In the genomic region with DNA sequence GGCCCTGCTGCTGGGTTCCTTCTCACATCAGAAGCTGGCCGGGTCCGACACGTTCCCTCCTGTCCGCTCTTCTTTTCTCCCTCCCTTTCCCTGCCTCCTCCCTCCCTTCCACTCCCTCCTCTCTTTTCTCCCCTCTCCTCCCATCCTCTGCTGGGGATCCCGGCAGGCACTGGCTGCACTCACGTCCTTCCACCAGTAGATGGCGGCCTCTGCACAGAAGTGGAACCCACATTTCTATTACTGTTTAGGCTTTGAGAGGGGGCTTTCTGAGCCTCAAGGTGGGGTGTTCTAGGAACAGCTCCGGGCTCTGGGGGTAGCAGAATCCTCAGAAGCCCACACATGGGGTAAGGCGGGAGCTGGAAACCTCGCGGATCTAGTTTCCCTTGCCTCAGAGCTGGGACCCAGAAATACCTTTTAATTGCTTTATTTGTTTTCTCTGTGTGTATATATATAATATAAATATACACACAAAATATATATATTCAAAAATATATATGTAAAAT, we compare ENCODE assay signal across 7 cellular contexts.
DNase-seq lines count a peak whose midpoint lies in the region; ATAC-seq and TF ChIP-seq lines count a peak whose summit lies in the region.

No MANE protein-coding gene starts in this region.

- peak overlapping the region; percentile 67 for H2AFZ ChIP-seq in IMR-90 (replicated peaks; ENCODE audit: low read length, poor library complexity)

- no peaks in the 10 kb centered on the region for H3K4me1 Mint-ChIP-seq in stimulated activated naive B cell treated with anti-CD40 and anti-IgM and Interleukin-4, amounts not matched to agents 10 μg/mL and 1 μg/mL and 100 μg/mL, for 72 hours

- no peak overlapping the region for H2BK120ac ChIP-seq in IMR-90 (ENCODE audit: low read depth, low read length)

- H2BK15ac ChIP-seq in IMR-90 (ENCODE audit: low read depth, low read length), result no peak overlapping the region

- no peak overlapping the region for H3K56ac ChIP-seq in IMR-90 (ENCODE audit: extremely low read depth, insufficient read depth, low read length)

- dilution Hi-C loops in IMR-90 (cut with HindIII; ENCODE audit: low sequenced_read_pairs, unreplicated experiment), result no loop called here

- no CpG with 5 or more reads among the region's 11 CpGs for WGBS in IMR-90 (ENCODE audit: extremely low coverage in 2 of 2, insufficient read length in 1 of 2), 2 experiments
- 4 to 6% methylated on average over 11 of the region's 11 CpGs for WGBS in lung, 2 donors

- no TSS peak for BruUV-seq in IMR-90 (replicated peaks; lab: Mats Ljungman, UMichigan)

- no peak for TF ChIP-seq POLR2A in IMR-90 (IDR thresholded peaks at IDR 0.05; ENCODE audit: low read depth, low read length)

- no peaks in the 10 kb centered on the region for H3K36me3 Mint-ChIP-seq in stimulated activated naive B cell treated with anti-CD40 and anti-IgM and Interleukin-4, amounts not matched to agents 10 μg/mL and 1 μg/mL and 100 μg/mL, for 72 hours

- H3K9ac ChIP-seq in IMR-90 (ENCODE audit: low read depth, low read length), result no peak overlapping the region

- H3K4me3 ChIP-seq in IMR-90 (ENCODE audit: insufficient read depth, low read depth, low read length) (no peak overlapping the region), cardiac fibroblast (replicated peaks in 1 of 2; ENCODE audit: low read depth in 2 of 2, low read length in 2 of 2) (no peak overlapping the region), lung (no peak overlapping the region)

- no peaks in the 10 kb centered on the region for H3K9me3 ChIP-seq in IMR-90 (ENCODE audit: control insufficient read depth, insufficient read depth, low read length)
- H3K9me3 ChIP-seq in lung (ENCODE audit: control insufficient read depth in 2 of 2, insufficient read depth in 1 of 2, low read length in 1 of 2), result no peaks in the 10 kb centered on the region

- H3K27ac ChIP-seq in IMR-90 (ENCODE audit: insufficient read depth, low read length) (no peak overlapping the region), lung (ENCODE audit: low read depth in 1 of 2, low read length in 1 of 2) (no peak overlapping the region)

- TF ChIP-seq RAD21 in IMR-90 (IDR thresholded peaks at IDR 0.05; ENCODE audit: low read length), result peak; percentile 61

- DNase-seq in ELR (ENCODE audit: low read depth), result peak; percentile 47
- peak; percentile 13 for DNase-seq in IMR-90
- DNase-seq in UCSD-AML1 (lab: John Stamatoyannopoulos, UW; ENCODE audit: unreplicated experiment), result peak; percentile 30
- peak; percentile 35 to 37 for DNase-seq in cardiac fibroblast (ENCODE audit: low read depth in 2 of 2)
- no peak for DNase-seq in lung (ENCODE audit: low spot score)
- DNase-seq in stimulated activated naive B cell treated with anti-CD40 and anti-IgM and Interleukin-4, amounts not matched to agents 10 μg/mL and 1 μg/mL and 100 μg/mL, for 72 hours, result peak; percentile 12

- H2AK5ac ChIP-seq in IMR-90 (ENCODE audit: low read depth, low read length), result no peak overlapping the region

- no peaks in the 10 kb centered on the region for H4K20me1 ChIP-seq in IMR-90 (ENCODE audit: insufficient read depth, low read length)

- no peaks in the 10 kb centered on the region; the same call in 1 of the 2 replicates for H3K27me3 ChIP-seq in IMR-90 (ENCODE audit: control insufficient read depth, insufficient read depth, low read length)
- H3K27me3 ChIP-seq in lung (ENCODE audit: control insufficient read depth, insufficient read depth), result no peaks in the 10 kb centered on the region

- H3K23ac ChIP-seq in IMR-90 (ENCODE audit: low read depth, low read length), result no peak overlapping the region

- H3K27me3 Mint-ChIP-seq in stimulated activated naive B cell treated with anti-CD40 and anti-IgM and Interleukin-4, amounts not matched to agents 10 μg/mL and 1 μg/mL and 100 μg/mL, for 72 hours, result peaks cover 22 to 41% of the 10 kb centered on the region in 2 donors

- H3K4me1 ChIP-seq in IMR-90 (ENCODE audit: control insufficient read depth, insufficient read depth, low read length) (no peaks in the 10 kb centered on the region), lung (ENCODE audit: control insufficient read depth in 2 of 2, insufficient read depth in 2 of 2, low read length in 2 of 2) (peaks cover 0 to 3% of the 10 kb centered on the region in 2 donors)

- H4K8ac ChIP-seq in IMR-90 (ENCODE audit: low read depth in 2 of 2, low read length in 2 of 2), result no peak overlapping the region

- H3K4me2 ChIP-seq in IMR-90 (ENCODE audit: low read depth, low read length), result no peak overlapping the region

- POLR2A ChIA-PET in IMR-90 (lab: Charles Lee; ENCODE audit: unreplicated experiment), result no interaction called here

- H4K5ac ChIP-seq in IMR-90 (ENCODE audit: low read depth, low read length), result no peak overlapping the region

- no peak overlapping the region for H2BK20ac ChIP-seq in IMR-90 (ENCODE audit: low read depth, low read length)

- H3K79me1 ChIP-seq in IMR-90 (ENCODE audit: low read depth in 1 of 2, low read length in 2 of 2), result no peaks in the 10 kb centered on the region

- H3K14ac ChIP-seq in IMR-90 (replicated peaks; ENCODE audit: low read depth, low read length), result no peak overlapping the region

- no peak overlapping the region for H2BK5ac ChIP-seq in IMR-90 (ENCODE audit: low read depth, low read length, poor library complexity, severe bottlenecking)

- H3K18ac ChIP-seq in IMR-90 (ENCODE audit: low read depth, low read length), result no peak overlapping the region

- CTCF ChIA-PET in IMR-90 (lab: Yijun Ruan, JAX), result interaction anchor here (0.6 to 1.0 kb wide), 4 partner anchors 11 to 1898 kb away, joined by 3 to 5 read pairs (median 4); no protein-coding TSS in a partner anchor

- H3K36me3 ChIP-seq in IMR-90 (ENCODE audit: control insufficient read depth, insufficient read depth, low read length) (no peaks in the 10 kb centered on the region), lung (ENCODE audit: control insufficient read depth in 2 of 2, insufficient read depth in 2 of 2, low read length in 2 of 2) (no peaks in the 10 kb centered on the region)

- intact Hi-C loops in IMR-90 (cut with micrococcal nuclease), result loop anchor here (2.0 to 10.0 kb wide), 3 partner anchors 1376 to 1904 kb away; no protein-coding TSS in a partner anchor

- H4K91ac ChIP-seq in IMR-90 (ENCODE audit: insufficient read depth, low read depth, low read length), result no peak overlapping the region

- no peaks in the 10 kb centered on the region for H3K9me1 ChIP-seq in IMR-90 (ENCODE audit: insufficient read depth, low read length)

- H3K4me3 Mint-ChIP-seq in stimulated activated naive B cell treated with anti-CD40 and anti-IgM and Interleukin-4, amounts not matched to agents 10 μg/mL and 1 μg/mL and 100 μg/mL, for 72 hours, result no peak overlapping the region

- peak; percentile 91 for ATAC-seq in IMR-90 (ENCODE audit: low read depth)
- ATAC-seq in lung (ENCODE audit: insufficient read depth, low FRiP score), result no peak
- ATAC-seq in stimulated activated naive B cell treated with anti-CD40 and anti-IgM and Interleukin-4, amounts not matched to agents 10 μg/mL and 1 μg/mL and 100 μg/mL, for 72 hours (replicated peaks), result peak; percentile 42 to 66
- ATAC-seq in GM21825 (IDR thresholded peaks at IDR 0.05; ENCODE audit: unreplicated experiment), result no peak

- no peak overlapping the region for H3K4ac ChIP-seq in IMR-90 (ENCODE audit: low read depth, low read length)

- no peaks in the 10 kb centered on the region for H3K9me3 Mint-ChIP-seq in stimulated activated naive B cell treated with anti-CD40 and anti-IgM and Interleukin-4, amounts not matched to agents 10 μg/mL and 1 μg/mL and 100 μg/mL, for 72 hours

- in situ Hi-C loops in IMR-90 (cut with MboI; ENCODE audit: low sequenced_read_pairs), result loop anchor here (25.0 kb wide), 1 partner anchor 1896 kb away; no protein-coding TSS in a partner anchor

- no peak overlapping the region for H3K27ac Mint-ChIP-seq in stimulated activated naive B cell treated with anti-CD40 and anti-IgM and Interleukin-4, amounts not matched to agents 10 μg/mL and 1 μg/mL and 100 μg/mL, for 72 hours

- TF ChIP-seq CTCF in IMR-90 (conservative IDR thresholded peaks at IDR 0.05; ENCODE audit: low read depth, low read length), result peak; percentile 77
- peak; percentile 97 for TF ChIP-seq CTCF in cardiac fibroblast (IDR thresholded peaks at IDR 0.05; ENCODE audit: low read depth, low read length)
- peak; percentile 60 for TF ChIP-seq CTCF in lung (IDR thresholded peaks at IDR 0.05; ENCODE audit: control extremely low read depth, extremely low read depth)

- peak overlapping the region; percentile 42 for H2AK9ac ChIP-seq in IMR-90 (replicated peaks; ENCODE audit: low read depth, low read length, poor library complexity)

TF ChIP-seq in IMR-90, 13 proteins besides CTCF, POLR2A, EP300 and RAD21:
- TF ChIP-seq SMC3 (IDR thresholded peaks at IDR 0.05; ENCODE audit: low read depth, low read length), result peak; percentile 31; the same call in 1 of the 2 replicates
- TF ChIP-seq MAZ (IDR thresholded peaks at IDR 0.05; ENCODE audit: borderline replicate concordance, low read depth, low read length), result no peak

Comparison
In these comparisons a context has a peak if more than half of its experiments do, and no peak if none do; other contexts are left out.
1. ATAC-seq: peak in IMR-90 (single experiment) and stimulated activated naive B cell treated with anti-CD40 and anti-IgM and Interleukin-4, amounts not matched to agents 10 μg/mL and 1 μg/mL and 100 μg/mL, for 72 hours (2 of 2); none in lung (single experiment) and GM21825 (single experiment).
2. Peak in every context shown above with its lines, with median percentiles within 50 percentile points of each other: CTCF ChIP-seq.